In the genomic region with DNA sequence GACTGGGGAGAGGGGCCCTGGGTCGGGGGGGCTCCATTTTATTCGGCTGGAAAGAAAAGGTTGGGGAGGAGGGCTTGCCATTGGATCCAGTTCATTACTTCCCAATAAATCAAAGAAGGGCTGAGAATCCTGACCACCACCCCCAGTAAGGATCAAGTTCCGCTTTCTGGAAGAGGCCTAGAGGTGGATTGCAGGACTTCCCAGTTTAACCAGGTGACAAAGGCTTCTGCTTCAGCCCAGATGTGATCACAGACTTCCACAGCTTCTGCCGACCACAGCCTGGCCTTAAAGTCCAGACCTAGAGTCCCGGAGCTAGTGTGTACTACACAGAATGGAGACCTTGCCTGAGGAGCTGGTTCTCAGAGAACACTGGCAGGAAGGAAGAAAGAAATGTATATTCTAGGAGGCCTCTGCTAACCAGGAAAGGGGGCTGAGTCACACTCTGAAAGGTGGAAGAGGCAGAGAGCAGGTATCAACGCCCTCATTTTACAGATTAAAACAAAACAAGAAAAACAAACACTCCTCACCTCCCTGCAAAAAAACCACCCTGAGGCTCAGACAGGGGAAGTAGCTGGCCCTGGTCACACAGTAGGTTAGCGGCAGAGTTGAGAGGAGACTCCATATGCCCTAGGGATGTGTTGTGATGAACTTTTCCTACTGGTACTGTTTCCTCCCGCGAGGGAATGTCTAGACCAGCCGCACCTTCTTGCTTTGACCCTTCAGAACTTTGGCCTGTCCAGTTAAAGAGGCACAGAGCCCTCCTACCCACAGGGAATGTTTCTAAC, we compare ENCODE assay signal across 13 cellular contexts. TPM values are rescaled to one million over a fixed set of nuclear protein-coding genes. Genes with fewer than 3 reads are reported as not detected.
A peak's percentile ranks its signal among the peaks of the same experiment; 100 is the strongest.
DNase-seq lines count a peak whose midpoint lies in the region; ATAC-seq and TF ChIP-seq lines count a peak whose summit lies in the region.
"Had no signal": no experiment of that assay in that cellular context is flagged by ENCODE, and none has a peak within 500 bp of the region (broad histone marks: within the 10 kb centered on the region; RNA-seq: fewer than 3 reads in every experiment).

No MANE protein-coding gene starts in this region.

- peak overlapping the region in 7 of 11 experiments; percentile 54 to 91 (median 79); a peak in 16 of 22 replicates for H3K27ac ChIP-seq in BLaER1 treated with 17β-estradiol and CSF1 and Interleukin-3, amounts not matched to agents 10 nM and 100 nM
- H3K27ac ChIP-seq: heart left ventricle, thoracic aorta had no signal

- DNase-seq in HPDE6-E6E7 (ENCODE audit: extremely low spot score): peak; percentile 65
- peak; percentile 8 to 13 for DNase-seq in cardiac fibroblast (ENCODE audit: low read depth in 2 of 2)
- no peak for DNase-seq in mucosa of descending colon
- DNase-seq in NCI-H1105 treated with DMSO at 0.1 percent for 48 hours (lab: John Stamatoyannopoulos, UW): no peak
- no peak for DNase-seq in activated effector memory CD4-positive, alpha-beta T cell treated with Interleukin-2 at 50 U/mL for 16 hours
- DNase-seq: activated CD4-positive, alpha-beta T cell treated with anti-CD3 and anti-CD28 coated beads for 1 hour; naive B cell; NCI-H2081 treated with DMSO at 0.1 percent for 48 hours had no signal

- peak overlapping the region in 2 of 10 experiments; percentile 9 to 44; a peak in 2 of 20 replicates for H3K4me3 ChIP-seq in BLaER1 treated with 17β-estradiol and CSF1 and Interleukin-3, amounts not matched to agents 10 nM and 100 nM
- H3K4me3 ChIP-seq in cardiac fibroblast (replicated peaks in 1 of 2; ENCODE audit: low read depth in 2 of 2, low read length in 2 of 2) (no peak overlapping the region), mucosa of descending colon (no peak overlapping the region)

- H3K36me3 ChIP-seq in BLaER1 treated with 17β-estradiol and CSF1 and Interleukin-3, amounts not matched to agents 10 nM and 100 nM: no peaks in the 10 kb centered on the region
- H3K36me3 ChIP-seq in mucosa of descending colon (ENCODE audit: low read depth): no peaks in the 10 kb centered on the region
- H3K36me3 ChIP-seq: heart left ventricle, thoracic aorta had no signal

- peak overlapping the region in 5 of 11 experiments; percentile 53 to 77 (median 74); a peak in 8 of 22 replicates for H3K9ac ChIP-seq in BLaER1 treated with 17β-estradiol and CSF1 and Interleukin-3, amounts not matched to agents 10 nM and 100 nM

- peak overlapping the region in 10 of 11 experiments; percentile 47 to 95 (median 79); a peak in 18 of 22 replicates for H3K4me2 ChIP-seq in BLaER1 treated with 17β-estradiol and CSF1 and Interleukin-3, amounts not matched to agents 10 nM and 100 nM

- H3K27me3 ChIP-seq in BLaER1 treated with 17β-estradiol and CSF1 and Interleukin-3, amounts not matched to agents 10 nM and 100 nM: peaks cover 41 to 65% (median 59%) of the 10 kb centered on the region in 11 experiments

- TF ChIP-seq CTCF in cardiac fibroblast (IDR thresholded peaks at IDR 0.05; ENCODE audit: low read depth, low read length) (no peak), mucosa of descending colon (IDR thresholded peaks at IDR 0.05) (no peak)

- H3K4me1 ChIP-seq in BLaER1 treated with 17β-estradiol and CSF1 and Interleukin-3, amounts not matched to agents 10 nM and 100 nM: peaks cover 17 to 72% (median 52%) of the 10 kb centered on the region in 10 experiments
- peaks cover 19% of the 10 kb centered on the region for H3K4me1 ChIP-seq in mucosa of descending colon (ENCODE audit: low read depth)

- ATAC-seq in mucosa of descending colon (peak; percentile 13), HG03095 (IDR thresholded peaks at IDR 0.05; ENCODE audit: unreplicated experiment) (no peak)
- ATAC-seq in activated CD4-positive, CD25-positive, alpha-beta regulatory T cell treated with anti-CD3 and anti-CD28 coated beads, Interleukin-2, amount 50 U/mL, for 24 hours: no peak

- peaks cover 0 to 14% (median 0%) of the 10 kb centered on the region in 11 experiments; a peak in 8 of 22 replicates for H3K9me3 ChIP-seq in BLaER1 treated with 17β-estradiol and CSF1 and Interleukin-3, amounts not matched to agents 10 nM and 100 nM (replicated peaks in 1 of 11)
- no peaks in the 10 kb centered on the region for H3K9me3 ChIP-seq in mucosa of descending colon
- H3K9me3 ChIP-seq: heart left ventricle, thoracic aorta had no signal

- H4K20me1 ChIP-seq in BLaER1 treated with 17β-estradiol and CSF1 and Interleukin-3, amounts not matched to agents 10 nM and 100 nM: peaks cover 0 to 8% (median 0%) of the 10 kb centered on the region in 11 experiments; a peak in 6 of 22 replicates

- intact Hi-C loops in mucosa of descending colon (cut with DNase I, micrococcal nuclease): loop anchor here (5.0 kb wide), 2 partner anchors 194 to 211 kb away; no protein-coding TSS in a partner anchor

RNA-seq across cellular contexts. Expression of a gene that starts 1.1 kb away (rescaled TPM):
- total RNA-seq in mucosa of descending colon: 1 to 10 TPM in 2 of 3 donors, under 1 TPM in 1; 0.63 to 2.2 (median 1.4) TPM

Comparison
In these comparisons a context has a peak if more than half of its experiments do, and no peak if none do; other contexts are left out.
1. DNase-seq: peak in HPDE6-E6E7 (single experiment) and cardiac fibroblast (2 of 2); none in mucosa of descending colon (0 of 3), NCI-H1105 treated with DMSO at 0.1 percent for 48 hours (single experiment) and activated effector memory CD4-positive, alpha-beta T cell treated with Interleukin-2 at 50 U/mL for 16 hours (single experiment).